ENCODE assay signal across 8 cellular contexts in genomic region chr19:38930776-38931761, GRCh38. TPM values are rescaled to one million over a fixed set of nuclear protein-coding genes. Genes with fewer than 3 reads are reported as not detected.
DNase-seq lines count a peak whose midpoint lies in the region; ATAC-seq and TF ChIP-seq lines count a peak whose summit lies in the region.

TSS of gene MRPS12 (plus strand) at chr19:38930944. CDS start at chr19:38931295, 351 bp downstream.

- H3K9me3 ChIP-seq in mammary epithelial cell (replicated peaks; ENCODE audit: insufficient read depth, low read length), result no peaks in the 10 kb centered on the region
- H3K9me3 ChIP-seq in iPS-18a (ENCODE audit: control insufficient read depth, low read depth, low read length), result peaks cover 4% of the 10 kb centered on the region
- no peaks in the 10 kb centered on the region for H3K9me3 ChIP-seq in skeletal muscle tissue (ENCODE audit: control insufficient read depth in 3 of 3, low read length in 3 of 3)

- H4K20me1 ChIP-seq in mammary epithelial cell (ENCODE audit: insufficient read depth, low read length), result no peaks in the 10 kb centered on the region

- H3K4me3 ChIP-seq in mammary epithelial cell (replicated peaks in 1 of 3; ENCODE audit: insufficient read depth in 1 of 3, low read depth in 2 of 3, low read length in 3 of 3), result peak within 1 kb of the TSS; percentile 84 to 90 (median 86)
- peak within 1 kb of the TSS; percentile 90 for H3K4me3 ChIP-seq in iPS-18a (ENCODE audit: low read length)
- peak within 1 kb of the TSS; percentile 95 for H3K4me3 ChIP-seq in skeletal muscle tissue (ENCODE audit: low read length in 3 of 3)

- H3K27me3 ChIP-seq in mammary epithelial cell (ENCODE audit: insufficient read depth, low read length), result no peaks in the 10 kb centered on the region
- no peaks in the 10 kb centered on the region for H3K27me3 ChIP-seq in iPS-18a (ENCODE audit: control insufficient read depth, insufficient read depth, low read length)
- H3K27me3 ChIP-seq in skeletal muscle tissue (ENCODE audit: control insufficient read depth in 3 of 3, insufficient read depth in 3 of 3, low read length in 3 of 3), result no peaks in the 10 kb centered on the region

- peak within 1 kb of the TSS; percentile 71 for H3K4me2 ChIP-seq in mammary epithelial cell (ENCODE audit: insufficient read depth, low read depth, low read length)

- H2AFZ ChIP-seq in mammary epithelial cell (ENCODE audit: low read depth, low read length), result peak within 1 kb of the TSS; percentile 94

- BruUV-seq in mammary epithelial cell (replicated peaks; lab: Mats Ljungman, UMichigan), result TSS peak; percentile 74

- H3K4me1 ChIP-seq in mammary epithelial cell (ENCODE audit: insufficient read depth, low read length), result peaks cover 12% of the 10 kb centered on the region
- H3K4me1 ChIP-seq in iPS-18a (ENCODE audit: control insufficient read depth, low read depth, low read length), result no peaks in the 10 kb centered on the region
- peaks cover 10 to 25% (median 20%) of the 10 kb centered on the region in 3 donors for H3K4me1 ChIP-seq in skeletal muscle tissue (ENCODE audit: control insufficient read depth in 3 of 3, insufficient read depth in 3 of 3, low read length in 3 of 3)

- H3K27ac ChIP-seq in 22Rv1 (peak within 1 kb of the TSS; percentile 88), mammary epithelial cell (ENCODE audit: insufficient read depth, low read depth, low read length) (peak within 1 kb of the TSS; percentile 82), iPS-18a (ENCODE audit: low read length) (peak within 1 kb of the TSS; percentile 97), skeletal muscle tissue (ENCODE audit: low read depth, low read length) (peak within 1 kb of the TSS; percentile 86)

- DNase-seq in NCI-H2029 (lab: John Stamatoyannopoulos, UW), result peak; percentile 98
- peak; percentile 98 for DNase-seq in T-helper 22 cell (ENCODE audit: low read depth)
- peak; percentile 98 for DNase-seq in mammary epithelial cell

- CTCF ChIA-PET in mammary epithelial cell (lab: Charles Lee; ENCODE audit: low non-redundant PET), result interaction anchor here (0.6 to 1.4 kb wide), 10 partner anchors 31 to 528 kb away, joined by 3 to 9 read pairs (median 4); partner anchors contain the start of genes ECH1, EIF3K, FAM98C and NFKBIB

- dilution Hi-C loops in mammary epithelial cell (cut with HindIII; ENCODE audit: low sequenced_read_pairs), result loop anchor here (5.0 kb wide), 3 partner anchors 66 to 404 kb away; no protein-coding TSS in a partner anchor

- in situ Hi-C loops in mammary epithelial cell (cut with MboI; ENCODE audit: low sequenced_read_pairs in 2 of 2), result loop anchor here in 1 of 2 donors (25.0 kb wide), 2 partner anchors 419 to 519 kb away; partner anchors contain the start of gene FAM98C

- ATAC-seq in GM18502 (IDR thresholded peaks at IDR 0.05; ENCODE audit: poor library complexity, unreplicated experiment), result peak; percentile 91
- ATAC-seq in HG02943 (IDR thresholded peaks at IDR 0.05; ENCODE audit: low read depth, unreplicated experiment), result peak; percentile 94

- peaks cover 52% of the 10 kb centered on the region for H3K79me2 ChIP-seq in mammary epithelial cell (ENCODE audit: insufficient read depth, low read length)

- H3K9ac ChIP-seq in mammary epithelial cell (ENCODE audit: insufficient read depth, low read length), result peak within 1 kb of the TSS; percentile 91
- peak within 1 kb of the TSS; percentile 93 for H3K9ac ChIP-seq in iPS-18a (ENCODE audit: low read length)
- peak within 1 kb of the TSS; percentile 89 to 96 (median 92) for H3K9ac ChIP-seq in skeletal muscle tissue (ENCODE audit: low read depth in 1 of 3, low read length in 3 of 3)

- peaks cover 3% of the 10 kb centered on the region for H3K36me3 ChIP-seq in mammary epithelial cell (ENCODE audit: insufficient read depth, low read length)
- H3K36me3 ChIP-seq in iPS-18a (ENCODE audit: control insufficient read depth, low read depth, low read length), result peaks cover 1% of the 10 kb centered on the region
- peaks cover 9 to 21% (median 14%) of the 10 kb centered on the region in 3 donors for H3K36me3 ChIP-seq in skeletal muscle tissue (ENCODE audit: control insufficient read depth in 3 of 3, insufficient read depth in 3 of 3, low read length in 3 of 3)

- intact Hi-C loops in mammary epithelial cell (cut with micrococcal nuclease), result loop anchor here (1.0 to 5.0 kb wide), 9 partner anchors 32 to 528 kb away; partner anchors contain the start of genes FAM98C, NFKBIB and SIRT2

- TF ChIP-seq CTCF in 22Rv1 (IDR thresholded peaks at IDR 0.05), result no peak
- TF ChIP-seq CTCF in mammary epithelial cell (conservative IDR thresholded peaks at IDR 0.05 in 1 of 2, IDR thresholded peaks at IDR 0.05 in 1 of 2; ENCODE audit: extremely low read depth in 1 of 2, insufficient read depth in 1 of 2, low read depth in 1 of 2, low read length in 2 of 2), result no peak

- WGBS in mammary epithelial cell (ENCODE audit: low coverage, missing lambda C conversion rate), result 6% methylated on average over 44 of the region's 48 CpGs

RNA-seq across cellular contexts. Expression of gene MRPS12, which starts in this region (rescaled TPM):
- 10 to 100 TPM; 23.8 to 58.8 TPM for total RNA-seq in mammary epithelial cell
- 66.4 TPM for polyA plus RNA-seq in mammary epithelial cell
- 21.1 TPM for polyA minus RNA-seq in mammary epithelial cell
- total RNA-seq in skeletal muscle tissue, result 21.9 TPM

Comparison
In these comparisons a context has a peak if more than half of its experiments do, and no peak if none do; other contexts are left out.
1. Peak in every context shown above with its lines: DNase-seq, ATAC-seq, H3K4me3 ChIP-seq and H3K27ac ChIP-seq.